1 cellular context compared by ENCODE assay signal in the genomic region with DNA sequence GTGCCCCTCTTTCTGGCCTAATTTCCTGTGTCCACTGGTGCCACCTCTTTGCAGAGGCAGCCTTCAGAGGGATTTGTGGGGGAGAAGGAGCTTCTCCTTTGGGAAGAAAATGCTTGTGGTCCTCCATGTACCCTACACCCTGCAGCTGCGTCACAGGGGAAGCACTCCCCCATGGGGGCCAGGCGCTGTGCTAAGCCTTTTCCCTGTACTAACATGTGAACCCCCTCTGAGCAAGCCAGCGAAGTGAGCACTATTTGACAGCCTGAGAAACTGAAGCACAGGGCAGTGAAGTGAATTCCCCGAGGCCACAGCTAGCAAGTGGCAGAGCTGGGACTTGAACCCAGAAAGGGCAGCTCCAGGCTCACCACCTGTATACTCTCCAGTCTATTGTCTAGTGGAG.
TF ChIP-seq lines count a peak whose summit lies in the region.

No MANE protein-coding gene starts in this region.

TF ChIP-seq in liver, 16 proteins besides CTCF, POLR2A, EP300 and RAD21 (continued from another document):
- TF ChIP-seq, protein P1, sequence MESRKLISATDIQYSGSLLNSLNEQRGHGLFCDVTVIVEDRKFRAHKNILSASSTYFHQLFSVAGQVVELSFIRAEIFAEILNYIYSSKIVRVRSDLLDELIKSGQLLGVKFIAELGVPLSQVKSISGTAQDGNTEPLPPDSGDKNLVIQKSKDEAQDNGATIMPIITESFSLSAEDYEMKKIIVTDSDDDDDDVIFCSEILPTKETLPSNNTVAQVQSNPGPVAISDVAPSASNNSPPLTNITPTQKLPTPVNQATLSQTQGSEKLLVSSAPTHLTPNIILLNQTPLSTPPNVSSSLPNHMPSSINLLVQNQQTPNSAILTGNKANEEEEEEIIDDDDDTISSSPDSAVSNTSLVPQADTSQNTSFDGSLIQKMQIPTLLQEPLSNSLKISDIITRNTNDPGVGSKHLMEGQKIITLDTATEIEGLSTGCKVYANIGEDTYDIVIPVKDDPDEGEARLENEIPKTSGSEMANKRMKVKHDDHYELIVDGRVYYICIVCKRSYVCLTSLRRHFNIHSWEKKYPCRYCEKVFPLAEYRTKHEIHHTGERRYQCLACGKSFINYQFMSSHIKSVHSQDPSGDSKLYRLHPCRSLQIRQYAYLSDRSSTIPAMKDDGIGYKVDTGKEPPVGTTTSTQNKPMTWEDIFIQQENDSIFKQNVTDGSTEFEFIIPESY (IDR thresholded peaks at IDR 0.05) = no peak
- TF ChIP-seq RXRA (IDR thresholded peaks at IDR 0.05) (no peak), NR2F2 (IDR thresholded peaks at IDR 0.05) (no peak), TAF1 (conservative IDR thresholded peaks at IDR 0.05) (no peak), FOXA2 (IDR thresholded peaks at IDR 0.05) (no peak), YY1 (IDR thresholded peaks at IDR 0.05) (no peak), HNF4G (IDR thresholded peaks at IDR 0.05) (no peak), EGR1 (IDR thresholded peaks at IDR 0.05; ENCODE audit: low read depth in 2 of 2) (no peak), HNF4A (conservative IDR thresholded peaks at IDR 0.05) (no peak), FOXA1 (IDR thresholded peaks at IDR 0.05) (no peak), GABPA (IDR thresholded peaks at IDR 0.05 in 1 of 2, conservative IDR thresholded peaks at IDR 0.05 in 1 of 2) (no peak), JUND (IDR thresholded peaks at IDR 0.05) (no peak)
- TF ChIP-seq, protein P2, sequence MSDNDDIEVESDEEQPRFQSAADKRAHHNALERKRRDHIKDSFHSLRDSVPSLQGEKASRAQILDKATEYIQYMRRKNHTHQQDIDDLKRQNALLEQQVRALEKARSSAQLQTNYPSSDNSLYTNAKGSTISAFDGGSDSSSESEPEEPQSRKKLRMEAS (IDR thresholded peaks at IDR 0.05) = no peak
- TF ChIP-seq, protein P3, sequence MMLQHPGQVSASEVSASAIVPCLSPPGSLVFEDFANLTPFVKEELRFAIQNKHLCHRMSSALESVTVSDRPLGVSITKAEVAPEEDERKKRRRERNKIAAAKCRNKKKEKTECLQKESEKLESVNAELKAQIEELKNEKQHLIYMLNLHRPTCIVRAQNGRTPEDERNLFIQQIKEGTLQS (IDR thresholded peaks at IDR 0.05) = no peak
